Comparison of ENCODE assay signal across 2 cellular contexts in genomic region chr9:132957805-132958204, GRCh38.
TF ChIP-seq lines count a peak whose summit lies in the region.

No MANE protein-coding gene starts in this region.

TF ChIP-seq in HCT116, 20 proteins besides CTCF, POLR2A, EP300 and RAD21:
- TF ChIP-seq FOSL1 (IDR thresholded peaks at IDR 0.05; ENCODE audit: low read depth) = peak; percentile 22; the same call in 1 of the 2 replicates
- TF ChIP-seq EZH2 (IDR thresholded peaks at IDR 0.05) = no peak

TF ChIP-seq in K562, 482 proteins besides CTCF, POLR2A, EP300 and RAD21:
- TF ChIP-seq, protein P1, sequence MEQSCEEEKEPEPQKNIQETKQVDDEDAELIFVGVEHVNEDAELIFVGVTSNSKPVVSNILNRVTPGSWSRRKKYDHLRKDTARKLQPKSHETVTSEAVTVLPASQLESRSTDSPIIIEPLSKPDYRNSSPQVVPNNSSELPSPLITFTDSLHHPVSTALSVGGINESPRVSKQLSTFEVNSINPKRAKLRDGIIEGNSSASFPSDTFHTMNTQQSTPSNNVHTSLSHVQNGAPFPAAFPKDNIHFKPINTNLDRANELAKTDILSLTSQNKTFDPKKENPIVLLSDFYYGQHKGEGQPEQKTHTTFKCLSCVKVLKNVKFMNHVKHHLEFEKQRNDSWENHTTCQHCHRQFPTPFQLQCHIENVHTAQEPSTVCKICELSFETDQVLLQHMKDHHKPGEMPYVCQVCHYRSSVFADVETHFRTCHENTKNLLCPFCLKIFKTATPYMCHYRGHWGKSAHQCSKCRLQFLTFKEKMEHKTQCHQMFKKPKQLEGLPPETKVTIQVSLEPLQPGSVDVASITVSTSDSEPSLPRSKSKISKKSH (CRISPR knock-in tag; IDR thresholded peaks at IDR 0.05) = no peak
- TF ChIP-seq, protein P2, sequence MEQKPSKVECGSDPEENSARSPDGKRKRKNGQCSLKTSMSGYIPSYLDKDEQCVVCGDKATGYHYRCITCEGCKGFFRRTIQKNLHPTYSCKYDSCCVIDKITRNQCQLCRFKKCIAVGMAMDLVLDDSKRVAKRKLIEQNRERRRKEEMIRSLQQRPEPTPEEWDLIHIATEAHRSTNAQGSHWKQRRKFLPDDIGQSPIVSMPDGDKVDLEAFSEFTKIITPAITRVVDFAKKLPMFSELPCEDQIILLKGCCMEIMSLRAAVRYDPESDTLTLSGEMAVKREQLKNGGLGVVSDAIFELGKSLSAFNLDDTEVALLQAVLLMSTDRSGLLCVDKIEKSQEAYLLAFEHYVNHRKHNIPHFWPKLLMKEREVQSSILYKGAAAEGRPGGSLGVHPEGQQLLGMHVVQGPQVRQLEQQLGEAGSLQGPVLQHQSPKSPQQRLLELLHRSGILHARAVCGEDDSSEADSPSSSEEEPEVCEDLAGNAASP (IDR thresholded peaks at IDR 0.05) = no peak
- TF ChIP-seq ZNF354B (CRISPR knock-in tag; IDR thresholded peaks at IDR 0.05) (no peak), PURB (CRISPR knock-in tag; IDR thresholded peaks at IDR 0.05; ENCODE audit: low read depth) (no peak), ZNF24 (IDR thresholded peaks at IDR 0.05) (no peak), KDM2B (CRISPR knock-in tag; IDR thresholded peaks at IDR 0.05) (no peak), ZFP30 (CRISPR knock-in tag; IDR thresholded peaks at IDR 0.05; ENCODE audit: borderline replicate concordance) (no peak), SMARCA5 (IDR thresholded peaks at IDR 0.05) (no peak), MITF (IDR thresholded peaks at IDR 0.05) (no peak), NR3C1 (CRISPR knock-in tag; IDR thresholded peaks at IDR 0.05) (no peak), ETV5 (CRISPR knock-in tag; IDR thresholded peaks at IDR 0.05; ENCODE audit: low read depth) (no peak), RHOXF2B (CRISPR knock-in tag; conservative IDR thresholded peaks at IDR 0.05) (no peak), MED1 (CRISPR knock-in tag; IDR thresholded peaks at IDR 0.05; ENCODE audit: borderline replicate concordance) (no peak), IRF1 (CRISPR knock-in tag; IDR thresholded peaks at IDR 0.05; ENCODE audit: borderline replicate concordance) (no peak), ZNF274 (IDR thresholded peaks at IDR 0.05; ENCODE audit: borderline replicate concordance, low read depth, low read length) (no peak), NFRKB (IDR thresholded peaks at IDR 0.05; ENCODE audit: low read depth) (no peak), SAP30 (IDR thresholded peaks at IDR 0.05; ENCODE audit: borderline replicate concordance, insufficient read depth, low read depth, low read length, poor library complexity, severe bottlenecking) (no peak), ZNF518B (CRISPR knock-in tag; IDR thresholded peaks at IDR 0.05) (no peak)
TF ChIP-seq in K562: peak in this region for 0.
